In genomic region chr3:9113040-9113439, GRCh38 we compare ENCODE assay signal across 26 cellular contexts.
"Had no signal": no experiment of that assay in that cellular context is flagged by ENCODE, and none has a peak within 500 bp of the region (broad histone marks: within the 10 kb centered on the region; RNA-seq: fewer than 3 reads in every experiment).

No MANE protein-coding gene starts in this region.

- H3K27ac Mint-ChIP-seq: mesothelial cell of epicardium; naive B cell; natural killer cell; stimulated activated naive CD8-positive, alpha-beta T cell treated with anti-CD3 and anti-CD28 coated beads, Interleukin-15, Interleukin-2, amounts not matched to agents 100 ng/mL and 50 ng/mL, for 24 hours had no signal

- H3K27ac ChIP-seq: left ventricle myocardium inferior, ovary, prostate gland, tibial artery, upper lobe of right lung had no signal

- ATAC-seq: natural killer cell, right cardiac atrium, sciatic nerve, upper lobe of right lung had no signal

- H3K4me1 Mint-ChIP-seq: immature natural killer cell, mesothelial cell of epicardium, natural killer cell had no signal

- H3K9me3 Mint-ChIP-seq: immature natural killer cell; natural killer cell; stimulated activated naive CD8-positive, alpha-beta T cell treated with anti-CD3 and anti-CD28 coated beads, Interleukin-15, Interleukin-2, amounts not matched to agents 100 ng/mL and 50 ng/mL, for 24 hours had no signal

- H3K27me3 Mint-ChIP-seq: stimulated activated naive CD8-positive, alpha-beta T cell treated with anti-CD3 and anti-CD28 coated beads, Interleukin-15, Interleukin-2, amounts not matched to agents 100 ng/mL and 50 ng/mL, for 24 hours had no signal

- H3K36me3 ChIP-seq: left ventricle myocardium inferior, ovary, prostate gland, thoracic aorta, tibial artery, upper lobe of right lung, uterus had no signal

- FAIRE-seq: islet of Langerhans had no signal

- H3K9me3 ChIP-seq: left ventricle myocardium inferior, ovary, prostate gland, thoracic aorta, tibial artery, upper lobe of right lung, uterus had no signal

- H3K36me3 Mint-ChIP-seq: immature natural killer cell, naive B cell, natural killer cell had no signal

- H3K4me3 ChIP-seq: left ventricle myocardium inferior, lung, ovary, prostate gland, skin epidermis, thoracic aorta, tibial artery, upper lobe of right lung, uterus had no signal

- H3K4me3 Mint-ChIP-seq: immature natural killer cell; mesothelial cell of epicardium; naive B cell; natural killer cell; nephron progenitor cell; stimulated activated naive CD8-positive, alpha-beta T cell treated with anti-CD3 and anti-CD28 coated beads, Interleukin-15, Interleukin-2, amounts not matched to agents 100 ng/mL and 50 ng/mL, for 24 hours had no signal

- DNase-seq: hypothalamus; immature natural killer cell; left ventricle myocardium inferior; mesendoderm; naive B cell; natural killer cell; nephron progenitor cell; ovary; retina; right cardiac atrium; stimulated activated CD4-positive, alpha-beta T cell treated with anti-CD3 and anti-CD28 coated beads, Interleukin-12 subunit alpha, Interleukin-12 subunit beta, amount 100 ng/mL, for 4 hours; stimulated activated CD4-positive, alpha-beta T cell treated with anti-CD3 and anti-CD28 coated beads, Interleukin-15, amount 100 ng/mL, for 24 hours; stimulated activated CD4-positive, alpha-beta T cell treated with anti-CD3 and anti-CD28 coated beads, Interleukin-2, amount 100 ng/mL, for 24 hours; stimulated activated CD4-positive, alpha-beta T cell treated with anti-CD3 and anti-CD28 coated beads, Interleukin-4, amount 100 ng/mL, for 1 hour; stimulated activated naive CD4-positive, alpha-beta T cell; tibial artery; upper lobe of right lung; uterus had no signal

- H3K27me3 ChIP-seq: ovary, tibial artery, upper lobe of right lung, uterus had no signal

- H3K4me1 ChIP-seq: prostate gland, upper lobe of right lung, uterus had no signal
